8 cellular contexts compared by ENCODE assay signal in genomic region chr2:127106998-127107621, GRCh38. TPM values are rescaled to one million over a fixed set of nuclear protein-coding genes. Genes with fewer than 3 reads are reported as not detected.
DNase-seq lines count a peak whose midpoint lies in the region; ATAC-seq and TF ChIP-seq lines count a peak whose summit lies in the region.

TSS of gene BIN1 (minus strand) at chr2:127107154. CDS start at chr2:127106943, 211 bp downstream.

- DNase-seq in NOMO-1 treated with DMSO at 0.1 percent for 48 hours (lab: John Stamatoyannopoulos, UW; ENCODE audit: unreplicated experiment): peak; percentile 45
- DNase-seq in activated T-cell treated with anti-CD3 and anti-CD28 coated beads for 4 hours: peak; percentile 49
- DNase-seq in epithelial cell of esophagus (ENCODE audit: low read depth): peak; percentile 84
- DNase-seq in stimulated activated CD8-positive, alpha-beta memory T cell treated with anti-CD3 and anti-CD28 coated beads, Interleukin-2, amount 100 ng/mL, for 1 hour (ENCODE audit: low read depth in 2 of 2): peak; percentile 38 to 43

- TF ChIP-seq CTCF in epithelial cell of esophagus (IDR thresholded peaks at IDR 0.05; ENCODE audit: insufficient read depth, low read depth, low read length, missing control alignments): no peak

- no peaks in the 10 kb centered on the region for H3K27me3 ChIP-seq in BLaER1 treated with 17β-estradiol and CSF1 and Interleukin-3, amounts not matched to agents 10 nM and 100 nM
- peaks cover 4% of the 10 kb centered on the region for H3K27me3 ChIP-seq in mononuclear cell (ENCODE audit: insufficient read depth, low read length)

- peaks cover 61 to 82% (median 79%) of the 10 kb centered on the region in 10 experiments for H3K4me1 ChIP-seq in BLaER1 treated with 17β-estradiol and CSF1 and Interleukin-3, amounts not matched to agents 10 nM and 100 nM
- peaks cover 27% of the 10 kb centered on the region for H3K4me1 ChIP-seq in mononuclear cell (ENCODE audit: insufficient read depth, low read length)

- H3K27ac ChIP-seq in BLaER1 treated with 17β-estradiol and CSF1 and Interleukin-3, amounts not matched to agents 10 nM and 100 nM: peak within 1 kb of the TSS; percentile 34 to 94 (median 85); a peak in 21 of 22 replicates

- H3K9ac ChIP-seq in BLaER1 treated with 17β-estradiol and CSF1 and Interleukin-3, amounts not matched to agents 10 nM and 100 nM: peak within 1 kb of the TSS; percentile 77 to 96 (median 85)

- H3K4me3 ChIP-seq in BLaER1 treated with 17β-estradiol and CSF1 and Interleukin-3, amounts not matched to agents 10 nM and 100 nM: peak within 1 kb of the TSS; percentile 72 to 99 (median 88)
- peak within 1 kb of the TSS; percentile 62 for H3K4me3 ChIP-seq in epithelial cell of esophagus (ENCODE audit: low read length)
- peak within 1 kb of the TSS; percentile 60 for H3K4me3 ChIP-seq in mononuclear cell (ENCODE audit: low read length)

- peak within 1 kb of the TSS; percentile 95 to 99 (median 99) for H3K4me2 ChIP-seq in BLaER1 treated with 17β-estradiol and CSF1 and Interleukin-3, amounts not matched to agents 10 nM and 100 nM

- peaks cover 0 to 16% (median 0%) of the 10 kb centered on the region in 11 experiments; a peak in 5 of 22 replicates for H3K36me3 ChIP-seq in BLaER1 treated with 17β-estradiol and CSF1 and Interleukin-3, amounts not matched to agents 10 nM and 100 nM

- peaks cover 0 to 7% (median 4%) of the 10 kb centered on the region in 11 experiments; a peak in 9 of 22 replicates for H3K9me3 ChIP-seq in BLaER1 treated with 17β-estradiol and CSF1 and Interleukin-3, amounts not matched to agents 10 nM and 100 nM (replicated peaks in 1 of 11)
- H3K9me3 ChIP-seq in mononuclear cell (ENCODE audit: low read depth, low read length): no peaks in the 10 kb centered on the region

- peaks cover 4 to 48% (median 31%) of the 10 kb centered on the region in 11 experiments; a peak in 20 of 22 replicates for H4K20me1 ChIP-seq in BLaER1 treated with 17β-estradiol and CSF1 and Interleukin-3, amounts not matched to agents 10 nM and 100 nM

- ATAC-seq in GM19328 (IDR thresholded peaks at IDR 0.05; ENCODE audit: unreplicated experiment) (peak; percentile 90), HG03457 (IDR thresholded peaks at IDR 0.05; ENCODE audit: unreplicated experiment) (peak; percentile 90)

RNA-seq across cellular contexts. Expression of gene BIN1, which starts in this region (rescaled TPM):
- total RNA-seq in mononuclear cell: 43.9 TPM

Comparison
In these comparisons a context has a peak if more than half of its experiments do, and no peak if none do; other contexts are left out.
1. Peak in every context shown above with its lines: DNase-seq, ATAC-seq, H3K4me3 ChIP-seq and H3K27ac ChIP-seq.